In genomic region chr3:149090907-149091306, GRCh38 we compare ENCODE assay signal across 1 cellular context.
TF ChIP-seq lines count a peak whose summit lies in the region.

No MANE protein-coding gene starts in this region.

TF ChIP-seq in GM12891, 5 proteins besides CTCF, POLR2A, EP300 and RAD21:
- TF ChIP-seq POLR2AphosphoS5 (IDR thresholded peaks at IDR 0.05; ENCODE audit: low read depth, low read length) (no peak), SPI1 (IDR thresholded peaks at IDR 0.05; ENCODE audit: low read depth, low read length) (no peak), PAX5 (IDR thresholded peaks at IDR 0.05; ENCODE audit: insufficient read depth, low read length, severe bottlenecking) (no peak), POU2F2 (IDR thresholded peaks at IDR 0.05; ENCODE audit: low read depth, low read length) (no peak), TAF1 (IDR thresholded peaks at IDR 0.05; ENCODE audit: low read depth, low read length) (no peak)
